ENCODE assay signal across 8 cellular contexts in genomic region chr19:10112895-10113591, GRCh38. TPM values are rescaled to one million over a fixed set of nuclear protein-coding genes. Genes with fewer than 3 reads are reported as not detected.
DNase-seq lines count a peak whose midpoint lies in the region; ATAC-seq, FAIRE-seq and TF ChIP-seq lines count a peak whose summit lies in the region.

No MANE protein-coding gene starts in this region.

- H3K27ac ChIP-seq in WERI-Rb-1, result no peak overlapping the region; the same call in 1 of the 2 replicates
- H3K27ac ChIP-seq in lung (ENCODE audit: low read depth in 1 of 2, low read length in 1 of 2), result no peak overlapping the region
- no peak overlapping the region for H3K27ac ChIP-seq in thyroid gland

- H3K36me3 ChIP-seq in WERI-Rb-1 (peaks cover 74% of the 10 kb centered on the region), bronchial epithelial cell (ENCODE audit: control insufficient read depth, insufficient read depth, low read length) (peaks cover 48% of the 10 kb centered on the region), lung (ENCODE audit: control insufficient read depth in 2 of 2, insufficient read depth in 2 of 2, low read length in 2 of 2) (peaks cover 7 to 71% of the 10 kb centered on the region in 2 donors), thyroid gland (peaks cover 63 to 67% of the 10 kb centered on the region in 2 donors)

- no peak for FAIRE-seq in bronchial epithelial cell (lab: Jason Lieb, UNC)

- peak; percentile 82 for TF ChIP-seq CTCF in WERI-Rb-1 (IDR thresholded peaks at IDR 0.05; ENCODE audit: low read depth, low read length)
- peak; percentile 85 for TF ChIP-seq CTCF in bronchial epithelial cell (IDR thresholded peaks at IDR 0.05; ENCODE audit: insufficient read depth, low read length, severe bottlenecking)
- no peak for TF ChIP-seq CTCF in lung (IDR thresholded peaks at IDR 0.05; ENCODE audit: control extremely low read depth, extremely low read depth)
- peak in 4 of 6 experiments; percentile 18 to 59 (median 38) for TF ChIP-seq CTCF in thyroid gland (IDR thresholded peaks at IDR 0.05)

- in situ Hi-C loops in KBM-7 (cut with MboI; ENCODE audit: low pct_unique_long_range_greater_than_20kb, low sequenced_read_pairs), result no loop called here

- no peak overlapping the region for H3K4me3 ChIP-seq in WERI-Rb-1 (ENCODE audit: low read depth, low read length)
- H3K4me3 ChIP-seq in bronchial epithelial cell (ENCODE audit: low read depth, low read length), result no peak overlapping the region
- H3K4me3 ChIP-seq in lung, result no peak overlapping the region
- H3K4me3 ChIP-seq in thyroid gland (replicated peaks in 1 of 3), result no peak overlapping the region

- DNase-seq in DMS53 treated with DMSO at 0.1 percent for 48 hours (lab: John Stamatoyannopoulos, UW; ENCODE audit: unreplicated experiment) (peak; percentile 5), KBM-7 (peak; percentile 67), WERI-Rb-1 (peak; percentile 74), bronchial epithelial cell (ENCODE audit: low read depth) (peak; percentile 35), lung (ENCODE audit: low spot score) (no peak), thyroid gland (peak in 1 of 2 donors; percentile 37), midbrain (lab: John Stamatoyannopoulos, UW) (no peak)

- H3K9me3 ChIP-seq in WERI-Rb-1 (ENCODE audit: severe bottlenecking) (no peaks in the 10 kb centered on the region), lung (ENCODE audit: control insufficient read depth in 2 of 2, insufficient read depth in 1 of 2, low read length in 1 of 2) (no peaks in the 10 kb centered on the region), thyroid gland (no peaks in the 10 kb centered on the region)

- H3K4me1 ChIP-seq in lung (ENCODE audit: control insufficient read depth in 2 of 2, insufficient read depth in 2 of 2, low read length in 2 of 2) (peaks cover 0 to 6% of the 10 kb centered on the region in 2 donors), thyroid gland (no peaks in the 10 kb centered on the region)

- 36% methylated on average over 24 to 25 of the region's 25 CpGs for WGBS in lung, 2 donors
- WGBS in thyroid gland, 2 donors, result 15 to 39% methylated on average over 18 to 22 of the region's 25 CpGs

- no peaks in the 10 kb centered on the region for H3K27me3 ChIP-seq in WERI-Rb-1 (ENCODE audit: insufficient read depth, low read depth, severe bottlenecking)
- no peaks in the 10 kb centered on the region for H3K27me3 ChIP-seq in bronchial epithelial cell (ENCODE audit: control insufficient read depth, insufficient read depth, low read length)
- no peaks in the 10 kb centered on the region for H3K27me3 ChIP-seq in lung (ENCODE audit: control insufficient read depth, insufficient read depth)
- H3K27me3 ChIP-seq in thyroid gland, result no peaks in the 10 kb centered on the region

- peak; percentile 17 for ATAC-seq in lung (ENCODE audit: insufficient read depth, low FRiP score)
- ATAC-seq in GM18868 (IDR thresholded peaks at IDR 0.05; ENCODE audit: unreplicated experiment), result no peak

- no peak for TF ChIP-seq POLR2A in thyroid gland (IDR thresholded peaks at IDR 0.05)

- intact Hi-C loops in thyroid gland (cut with DNase I), result loop anchor here (10.0 kb wide), 1 partner anchor 142 kb away; the partner anchor contains the start of gene MRPL4

RNA-seq across cellular contexts. Expression of gene P2RY11, which starts 1.6 kb away (rescaled TPM):
- 1.1 and 3.7 TPM in 2 replicates for total RNA-seq in bronchial epithelial cell
- 10 to 100 TPM in 1 of 2 donors, 1 to 10 TPM in 1; 3.3 to 19.0 TPM for total RNA-seq in lung
- 10 to 100 TPM in 1 of 2 donors, 1 to 10 TPM in 1; 9.6 to 17.4 TPM for polyA plus RNA-seq in lung
- 1 to 10 TPM; 6.1 to 9.3 (median 6.3) TPM for total RNA-seq in thyroid gland

RNA-seq across cellular contexts. Expression of gene EIF3G, which starts 6.7 kb away (rescaled TPM):
- 198 and 291 TPM in 2 replicates for total RNA-seq in bronchial epithelial cell
- 100 to 1,000 TPM; 164 to 187 TPM for total RNA-seq in lung
- 100 to 1,000 TPM; 145 to 197 TPM for polyA plus RNA-seq in lung
- total RNA-seq in thyroid gland, result 100 to 1,000 TPM; 219 to 342 (median 250) TPM

RNA-seq across cellular contexts. Expression of gene PPAN, which starts 6.9 kb away (rescaled TPM):
- total RNA-seq in bronchial epithelial cell (41.5 and 45.3 TPM in 2 replicates), lung (10 to 100 TPM; 15.0 to 51.8 TPM), thyroid gland (10 to 100 TPM; 26.2 to 33.0 (median 29.7) TPM)
- 10 to 100 TPM; 43.2 to 61.4 TPM for polyA plus RNA-seq in lung

RNA-seq across cellular contexts. Expression of gene ANGPTL6, which starts 10.6 kb away (rescaled TPM):
- total RNA-seq in bronchial epithelial cell (under 0.01 TPM in 1 of 2 replicates, not detected in the other), lung (1 to 10 TPM in 1 of 2 donors, under 1 TPM in 1; 0.64 to 4.1 TPM), thyroid gland (under 1 TPM in 2 of 4 donors, not detected in 2; 0.33 to 0.54 TPM)
- polyA plus RNA-seq in lung, result 1 to 10 TPM in 1 of 2 donors, under 1 TPM in 1; 0.93 to 1.3 TPM

RNA-seq across cellular contexts. Expression of gene SHFL, which starts 26.9 kb away (rescaled TPM):
- total RNA-seq in bronchial epithelial cell, result 5.0 and 5.5 TPM in 2 replicates
- 10 to 100 TPM; 21.2 to 31.5 TPM for total RNA-seq in lung
- polyA plus RNA-seq in lung, result 10 to 100 TPM; 35.1 to 43.5 TPM
- 10 to 100 TPM; 18.5 to 46.1 (median 32.6) TPM for total RNA-seq in thyroid gland

Comparison
In these comparisons a context has a peak if more than half of its experiments do, and no peak if none do; other contexts are left out.
1. DNase-seq: peak in DMS53 treated with DMSO at 0.1 percent for 48 hours (single experiment), KBM-7 (single experiment), WERI-Rb-1 (single experiment) and bronchial epithelial cell (single experiment); none in lung (single experiment) and midbrain (single experiment).